1 cellular context compared by ENCODE assay signal in the genomic region with DNA sequence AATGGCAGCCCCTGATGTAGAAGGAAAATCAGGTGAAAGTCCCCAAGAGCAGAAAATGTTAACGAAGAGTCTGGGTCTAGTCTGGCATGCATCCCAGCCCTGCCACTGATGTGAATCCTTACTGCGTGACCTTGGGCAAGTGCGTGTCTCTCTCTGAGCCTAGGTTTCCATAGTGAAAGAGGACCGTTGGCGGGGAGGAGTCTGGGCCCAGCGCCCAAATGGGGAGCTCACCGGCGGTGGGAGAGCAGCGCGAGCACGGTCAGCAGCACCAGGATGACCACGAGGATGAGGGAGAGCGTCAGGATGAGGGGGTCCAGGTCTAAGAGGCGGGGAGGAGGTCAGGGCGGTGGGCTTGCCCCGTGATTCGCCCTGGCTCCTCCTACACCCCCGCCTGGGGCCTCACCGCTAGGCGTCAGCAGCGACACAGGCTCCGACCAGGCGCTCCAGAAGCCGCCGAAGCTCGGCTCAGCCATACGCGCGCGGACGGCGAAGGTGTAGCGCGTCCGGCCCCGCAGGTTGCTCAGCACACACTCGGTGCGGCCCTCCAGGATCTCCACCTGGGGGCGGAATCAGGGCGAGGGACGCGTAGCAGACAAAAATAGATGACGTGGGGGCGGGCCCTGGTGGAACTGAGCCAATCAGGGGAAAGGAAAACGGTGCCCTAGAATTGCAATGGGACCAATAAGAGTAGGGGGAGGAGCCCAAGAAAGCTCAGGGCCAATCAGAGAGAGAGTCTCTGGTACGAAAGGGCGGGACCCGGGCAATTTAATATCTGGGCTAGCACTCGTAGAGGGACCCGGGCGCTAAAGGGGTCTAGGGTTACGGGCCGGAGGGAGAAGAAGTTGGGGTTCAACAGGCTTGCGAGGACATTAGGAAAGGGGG.
TF ChIP-seq lines count a peak whose summit lies in the region.

No MANE protein-coding gene starts in this region.

TF ChIP-seq in GM23338, 12 proteins besides CTCF, POLR2A, EP300 and RAD21:
- TF ChIP-seq, protein P1, sequence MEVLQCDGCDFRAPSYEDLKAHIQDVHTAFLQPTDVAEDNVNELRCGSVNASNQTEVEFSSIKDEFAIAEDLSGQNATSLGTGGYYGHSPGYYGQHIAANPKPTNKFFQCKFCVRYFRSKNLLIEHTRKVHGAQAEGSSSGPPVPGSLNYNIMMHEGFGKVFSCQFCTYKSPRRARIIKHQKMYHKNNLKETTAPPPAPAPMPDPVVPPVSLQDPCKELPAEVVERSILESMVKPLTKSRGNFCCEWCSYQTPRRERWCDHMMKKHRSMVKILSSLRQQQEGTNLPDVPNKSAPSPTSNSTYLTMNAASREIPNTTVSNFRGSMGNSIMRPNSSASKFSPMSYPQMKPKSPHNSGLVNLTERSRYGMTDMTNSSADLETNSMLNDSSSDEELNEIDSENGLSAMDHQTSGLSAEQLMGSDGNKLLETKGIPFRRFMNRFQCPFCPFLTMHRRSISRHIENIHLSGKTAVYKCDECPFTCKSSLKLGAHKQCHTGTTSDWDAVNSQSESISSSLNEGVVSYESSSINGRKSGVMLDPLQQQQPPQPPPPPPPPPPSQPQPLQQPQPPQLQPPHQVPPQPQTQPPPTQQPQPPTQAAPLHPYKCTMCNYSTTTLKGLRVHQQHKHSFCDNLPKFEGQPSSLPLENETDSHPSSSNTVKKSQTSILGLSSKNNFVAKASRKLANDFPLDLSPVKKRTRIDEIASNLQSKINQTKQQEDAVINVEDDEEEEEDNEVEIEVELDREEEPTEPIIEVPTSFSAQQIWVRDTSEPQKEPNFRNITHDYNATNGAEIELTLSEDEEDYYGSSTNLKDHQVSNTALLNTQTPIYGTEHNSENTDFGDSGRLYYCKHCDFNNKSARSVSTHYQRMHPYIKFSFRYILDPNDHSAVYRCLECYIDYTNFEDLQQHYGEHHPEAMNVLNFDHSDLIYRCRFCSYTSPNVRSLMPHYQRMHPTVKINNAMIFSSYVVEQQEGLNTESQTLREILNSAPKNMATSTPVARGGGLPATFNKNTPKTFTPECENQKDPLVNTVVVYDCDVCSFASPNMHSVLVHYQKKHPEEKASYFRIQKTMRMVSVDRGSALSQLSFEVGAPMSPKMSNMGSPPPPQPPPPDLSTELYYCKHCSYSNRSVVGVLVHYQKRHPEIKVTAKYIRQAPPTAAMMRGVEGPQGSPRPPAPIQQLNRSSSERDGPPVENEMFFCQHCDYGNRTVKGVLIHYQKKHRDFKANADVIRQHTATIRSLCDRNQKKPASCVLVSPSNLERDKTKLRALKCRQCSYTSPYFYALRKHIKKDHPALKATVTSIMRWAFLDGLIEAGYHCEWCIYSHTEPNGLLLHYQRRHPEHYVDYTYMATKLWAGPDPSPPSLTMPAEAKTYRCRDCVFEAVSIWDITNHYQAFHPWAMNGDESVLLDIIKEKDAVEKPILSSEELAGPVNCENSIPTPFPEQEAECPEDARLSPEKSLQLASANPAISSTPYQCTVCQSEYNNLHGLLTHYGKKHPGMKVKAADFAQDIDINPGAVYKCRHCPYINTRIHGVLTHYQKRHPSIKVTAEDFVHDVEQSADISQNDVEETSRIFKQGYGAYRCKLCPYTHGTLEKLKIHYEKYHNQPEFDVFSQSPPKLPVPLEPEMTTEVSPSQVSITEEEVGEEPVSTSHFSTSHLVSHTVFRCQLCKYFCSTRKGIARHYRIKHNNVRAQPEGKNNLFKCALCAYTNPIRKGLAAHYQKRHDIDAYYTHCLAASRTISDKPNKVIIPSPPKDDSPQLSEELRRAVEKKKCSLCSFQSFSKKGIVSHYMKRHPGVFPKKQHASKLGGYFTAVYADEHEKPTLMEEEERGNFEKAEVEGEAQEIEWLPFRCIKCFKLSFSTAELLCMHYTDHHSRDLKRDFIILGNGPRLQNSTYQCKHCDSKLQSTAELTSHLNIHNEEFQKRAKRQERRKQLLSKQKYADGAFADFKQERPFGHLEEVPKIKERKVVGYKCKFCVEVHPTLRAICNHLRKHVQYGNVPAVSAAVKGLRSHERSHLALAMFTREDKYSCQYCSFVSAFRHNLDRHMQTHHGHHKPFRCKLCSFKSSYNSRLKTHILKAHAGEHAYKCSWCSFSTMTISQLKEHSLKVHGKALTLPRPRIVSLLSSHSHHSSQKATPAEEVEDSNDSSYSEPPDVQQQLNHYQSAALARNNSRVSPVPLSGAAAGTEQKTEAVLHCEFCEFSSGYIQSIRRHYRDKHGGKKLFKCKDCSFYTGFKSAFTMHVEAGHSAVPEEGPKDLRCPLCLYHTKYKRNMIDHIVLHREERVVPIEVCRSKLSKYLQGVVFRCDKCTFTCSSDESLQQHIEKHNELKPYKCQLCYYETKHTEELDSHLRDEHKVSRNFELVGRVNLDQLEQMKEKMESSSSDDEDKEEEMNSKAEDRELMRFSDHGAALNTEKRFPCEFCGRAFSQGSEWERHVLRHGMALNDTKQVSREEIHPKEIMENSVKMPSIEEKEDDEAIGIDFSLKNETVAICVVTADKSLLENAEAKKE (CRISPR knock-in tag; IDR thresholded peaks at IDR 0.05) = no peak
- peak; percentile 89 for TF ChIP-seq CREB1 (CRISPR knock-in tag; IDR thresholded peaks at IDR 0.05; ENCODE audit: low read depth)
- TF ChIP-seq POLR2AphosphoS5 (IDR thresholded peaks at IDR 0.05; ENCODE audit: low read depth) = peak; percentile 84
- TF ChIP-seq, protein P2, sequence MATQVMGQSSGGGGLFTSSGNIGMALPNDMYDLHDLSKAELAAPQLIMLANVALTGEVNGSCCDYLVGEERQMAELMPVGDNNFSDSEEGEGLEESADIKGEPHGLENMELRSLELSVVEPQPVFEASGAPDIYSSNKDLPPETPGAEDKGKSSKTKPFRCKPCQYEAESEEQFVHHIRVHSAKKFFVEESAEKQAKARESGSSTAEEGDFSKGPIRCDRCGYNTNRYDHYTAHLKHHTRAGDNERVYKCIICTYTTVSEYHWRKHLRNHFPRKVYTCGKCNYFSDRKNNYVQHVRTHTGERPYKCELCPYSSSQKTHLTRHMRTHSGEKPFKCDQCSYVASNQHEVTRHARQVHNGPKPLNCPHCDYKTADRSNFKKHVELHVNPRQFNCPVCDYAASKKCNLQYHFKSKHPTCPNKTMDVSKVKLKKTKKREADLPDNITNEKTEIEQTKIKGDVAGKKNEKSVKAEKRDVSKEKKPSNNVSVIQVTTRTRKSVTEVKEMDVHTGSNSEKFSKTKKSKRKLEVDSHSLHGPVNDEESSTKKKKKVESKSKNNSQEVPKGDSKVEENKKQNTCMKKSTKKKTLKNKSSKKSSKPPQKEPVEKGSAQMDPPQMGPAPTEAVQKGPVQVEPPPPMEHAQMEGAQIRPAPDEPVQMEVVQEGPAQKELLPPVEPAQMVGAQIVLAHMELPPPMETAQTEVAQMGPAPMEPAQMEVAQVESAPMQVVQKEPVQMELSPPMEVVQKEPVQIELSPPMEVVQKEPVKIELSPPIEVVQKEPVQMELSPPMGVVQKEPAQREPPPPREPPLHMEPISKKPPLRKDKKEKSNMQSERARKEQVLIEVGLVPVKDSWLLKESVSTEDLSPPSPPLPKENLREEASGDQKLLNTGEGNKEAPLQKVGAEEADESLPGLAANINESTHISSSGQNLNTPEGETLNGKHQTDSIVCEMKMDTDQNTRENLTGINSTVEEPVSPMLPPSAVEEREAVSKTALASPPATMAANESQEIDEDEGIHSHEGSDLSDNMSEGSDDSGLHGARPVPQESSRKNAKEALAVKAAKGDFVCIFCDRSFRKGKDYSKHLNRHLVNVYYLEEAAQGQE (IDR thresholded peaks at IDR 0.05; ENCODE audit: unreplicated experiment) = peak; percentile 30
- TF ChIP-seq, protein P3, sequence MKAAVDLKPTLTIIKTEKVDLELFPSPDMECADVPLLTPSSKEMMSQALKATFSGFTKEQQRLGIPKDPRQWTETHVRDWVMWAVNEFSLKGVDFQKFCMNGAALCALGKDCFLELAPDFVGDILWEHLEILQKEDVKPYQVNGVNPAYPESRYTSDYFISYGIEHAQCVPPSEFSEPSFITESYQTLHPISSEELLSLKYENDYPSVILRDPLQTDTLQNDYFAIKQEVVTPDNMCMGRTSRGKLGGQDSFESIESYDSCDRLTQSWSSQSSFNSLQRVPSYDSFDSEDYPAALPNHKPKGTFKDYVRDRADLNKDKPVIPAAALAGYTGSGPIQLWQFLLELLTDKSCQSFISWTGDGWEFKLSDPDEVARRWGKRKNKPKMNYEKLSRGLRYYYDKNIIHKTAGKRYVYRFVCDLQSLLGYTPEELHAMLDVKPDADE (IDR thresholded peaks at IDR 0.05) = peak; percentile 12; the same call in 1 of the 2 replicates
- TF ChIP-seq NANOG (IDR thresholded peaks at IDR 0.05; ENCODE audit: borderline replicate concordance) = no peak
